Comparison of ENCODE assay signal across 8 cellular contexts in genomic region chr13:49220856-49221614, GRCh38. TPM values are rescaled to one million over a fixed set of nuclear protein-coding genes. Genes with fewer than 3 reads are reported as not detected.
DNase-seq lines count a peak whose midpoint lies in the region; ATAC-seq and TF ChIP-seq lines count a peak whose summit lies in the region.

No MANE protein-coding gene starts in this region.

- ATAC-seq in SK-N-SH treated with all-trans-retinoic acid at 6 μM for 48 hours: peak; percentile 15; the same call in 2 of the 3 replicates
- ATAC-seq in esophagus mucosa: peak; percentile 4
- no peak for ATAC-seq in HG02798 (IDR thresholded peaks at IDR 0.05; ENCODE audit: poor library complexity, unreplicated experiment)

- no peaks in the 10 kb centered on the region for H3K9me3 ChIP-seq in prostate gland

- H3K4me1 ChIP-seq in prostate gland (replicated peaks): peaks cover 5% of the 10 kb centered on the region

- peak overlapping the region; percentile 28 to 35 for H3K4me3 ChIP-seq in prostate gland

- no peak for TF ChIP-seq POLR2A in prostate gland (IDR thresholded peaks at IDR 0.05)

- WGBS in prostate gland: 11% methylated on average over 67 of the region's 74 CpGs

- H3K27ac ChIP-seq in prostate gland: no peak overlapping the region

- intact Hi-C loops in prostate gland (cut with DNase I): no loop called here

- H3K27me3 ChIP-seq in prostate gland (replicated peaks; ENCODE audit: insufficient read depth): peaks cover 4% of the 10 kb centered on the region

- TF ChIP-seq CTCF in prostate gland (IDR thresholded peaks at IDR 0.05): no peak

- DNase-seq in D341Med (ENCODE audit: low spot score) (peak; percentile 63), prostate gland (ENCODE audit: low spot score) (no peak), NCI-H2196 treated with DMSO at 0.1 percent for 48 hours (lab: John Stamatoyannopoulos, UW; ENCODE audit: unreplicated experiment) (no peak), LoVo (ENCODE audit: low spot score) (no peak), NCI-H187 (lab: John Stamatoyannopoulos, UW) (no peak)

- no peaks in the 10 kb centered on the region for H3K36me3 ChIP-seq in prostate gland

TF ChIP-seq in SK-N-SH treated with all-trans-retinoic acid at 6 μM for 48 hours, 23 proteins besides CTCF, POLR2A, EP300 and RAD21:
- TF ChIP-seq ZNF565 (CRISPR knock-in tag; conservative IDR thresholded peaks at IDR 0.05; ENCODE audit: low read depth) (no peak), RARB (CRISPR knock-in tag; IDR thresholded peaks at IDR 0.05) (no peak), CREB5 (CRISPR knock-in tag; IDR thresholded peaks at IDR 0.05; ENCODE audit: low read depth) (no peak), GLIS3 (CRISPR knock-in tag; IDR thresholded peaks at IDR 0.05) (no peak), ISL1 (CRISPR knock-in tag; IDR thresholded peaks at IDR 0.05) (no peak), ESRRG (CRISPR knock-in tag; IDR thresholded peaks at IDR 0.05) (no peak), ZC3H10 (CRISPR knock-in tag; IDR thresholded peaks at IDR 0.05) (no peak), ZNF70 (CRISPR knock-in tag; IDR thresholded peaks at IDR 0.05) (no peak), CSDC2 (CRISPR knock-in tag; IDR thresholded peaks at IDR 0.05) (no peak), TSHZ2 (CRISPR knock-in tag; IDR thresholded peaks at IDR 0.05) (no peak), OSR1 (CRISPR knock-in tag; IDR thresholded peaks at IDR 0.05) (no peak), TCF4 (CRISPR knock-in tag; IDR thresholded peaks at IDR 0.05; ENCODE audit: borderline replicate concordance) (no peak), POU6F1 (CRISPR knock-in tag; IDR thresholded peaks at IDR 0.05; ENCODE audit: borderline replicate concordance, low read depth) (no peak), ZFP30 (CRISPR knock-in tag; IDR thresholded peaks at IDR 0.05) (no peak)
TF ChIP-seq in SK-N-SH treated with all-trans-retinoic acid at 6 μM for 48 hours: peak in this region for 0.

RNA-seq across cellular contexts. Expression of gene MLNR, which starts 0.9 kb away (rescaled TPM):
- total RNA-seq in esophagus mucosa: not detected
- under 1 TPM in 1 of 2 donors, not detected in 1; 0.45 TPM for total RNA-seq in prostate gland

RNA-seq across cellular contexts. Expression of gene CDADC1, which starts 26.7 kb away (rescaled TPM):
- total RNA-seq in esophagus mucosa (4.9 TPM), prostate gland (1 to 10 TPM; 2.0 to 6.1 TPM)
